ENCODE assay signal across 8 cellular contexts in genomic region chr19:58229255-58229639, GRCh38. TPM values are rescaled to one million over a fixed set of nuclear protein-coding genes. Genes with fewer than 3 reads are reported as not detected.
DNase-seq lines count a peak whose midpoint lies in the region; ATAC-seq and TF ChIP-seq lines count a peak whose summit lies in the region.

No MANE protein-coding gene starts in this region.

- H3K36me3 ChIP-seq in DOHH2 (ENCODE audit: control insufficient read depth, low read length) = peaks cover 28% of the 10 kb centered on the region
- H3K36me3 ChIP-seq in sigmoid colon = peaks cover 21 to 45% (median 39%) of the 10 kb centered on the region in 4 donors

- peak overlapping the region; percentile 96 for H3K4me3 Mint-ChIP-seq in activated naive CD8-positive, alpha-beta T cell treated with anti-CD3 and anti-CD28 coated beads, Interleukin-2, amount 10 ng/mL, durations not matched to agents 7 days and 5 days

- peak overlapping the region; percentile 69 for H3K4me2 ChIP-seq in DOHH2 (ENCODE audit: low read length)

- peak overlapping the region; percentile 87 for H3K27ac Mint-ChIP-seq in activated naive CD8-positive, alpha-beta T cell treated with anti-CD3 and anti-CD28 coated beads, Interleukin-2, amount 10 ng/mL, durations not matched to agents 7 days and 5 days

- POLR2A ChIA-PET in activated naive CD8-positive, alpha-beta T cell treated with anti-CD3 and anti-CD28 coated beads, Interleukin-2, amount 10 ng/mL, durations not matched to agents 7 days and 5 days (lab: Charles Lee) = interaction anchor here (0.6 to 1.6 kb wide), 7 partner anchors 22 to 222 kb away, joined by 3 to 7 read pairs (median 3); partner anchors contain the start of genes ZNF132, ZNF274 and ZNF324B

- no peaks in the 10 kb centered on the region for H3F3A ChIP-seq in DOHH2 (ENCODE audit: control insufficient read depth, insufficient read depth)

- H3K9me3 ChIP-seq in DOHH2 (ENCODE audit: control insufficient read depth, insufficient read depth, low read length) (peaks cover 23% of the 10 kb centered on the region), right cardiac atrium (ENCODE audit: control insufficient read depth, low read length) (peaks cover under 1% of the 10 kb centered on the region), sigmoid colon (peaks cover 4 to 23% (median 15%) of the 10 kb centered on the region in 4 donors)

- H3K9me3 Mint-ChIP-seq in activated naive CD8-positive, alpha-beta T cell treated with anti-CD3 and anti-CD28 coated beads, Interleukin-2, amount 10 ng/mL, durations not matched to agents 7 days and 5 days = peaks cover 31% of the 10 kb centered on the region

- peak; percentile 30 for DNase-seq in LNCaP clone FGC (ENCODE audit: low read depth)
- peak; percentile 44 for DNase-seq in activated naive CD8-positive, alpha-beta T cell treated with anti-CD3 and anti-CD28 coated beads, Interleukin-2, amount 10 ng/mL, durations not matched to agents 7 days and 5 days
- DNase-seq in right cardiac atrium = no peak
- DNase-seq in sigmoid colon = no peak

- intact Hi-C loops in right cardiac atrium (cut with DNase I) = no loop called here
- intact Hi-C loops in sigmoid colon (cut with DNase I) = no loop called here

- no peak for TF ChIP-seq CTCF in DOHH2 (IDR thresholded peaks at IDR 0.05; ENCODE audit: low read depth, low read length, poor library complexity, severe bottlenecking)
- peak; percentile 58 for TF ChIP-seq CTCF in LNCaP clone FGC (IDR thresholded peaks at IDR 0.05; ENCODE audit: control insufficient read depth, extremely low read depth, insufficient read depth)
- no peak for TF ChIP-seq CTCF in sigmoid colon (IDR thresholded peaks at IDR 0.05)

- H3K4me1 ChIP-seq in DOHH2 (ENCODE audit: control insufficient read depth, low read length) (peaks cover 8% of the 10 kb centered on the region; the same call in 1 of the 2 replicates), right cardiac atrium (ENCODE audit: control insufficient read depth, insufficient read depth, low read length) (peaks cover 4% of the 10 kb centered on the region), sigmoid colon (peaks cover 0 to 16% (median 13%) of the 10 kb centered on the region in 4 donors)

- H3K27me3 ChIP-seq in DOHH2 (ENCODE audit: control insufficient read depth, low read length) (no peaks in the 10 kb centered on the region), right cardiac atrium (ENCODE audit: control insufficient read depth, insufficient read depth) (no peaks in the 10 kb centered on the region), sigmoid colon (no peaks in the 10 kb centered on the region)

- H3K36me3 Mint-ChIP-seq in activated naive CD8-positive, alpha-beta T cell treated with anti-CD3 and anti-CD28 coated beads, Interleukin-2, amount 10 ng/mL, durations not matched to agents 7 days and 5 days = peaks cover 49% of the 10 kb centered on the region

- peak; percentile 37 for ATAC-seq in activated naive CD8-positive, alpha-beta T cell treated with anti-CD3 and anti-CD28 coated beads, Interleukin-2, amount 10 ng/mL, durations not matched to agents 7 days and 5 days (ENCODE audit: low read depth)
- ATAC-seq in right cardiac atrium (peak; percentile 22 to 37), GM19324 (IDR thresholded peaks at IDR 0.05; ENCODE audit: low FRiP score, unreplicated experiment) (no peak), GM21576 (IDR thresholded peaks at IDR 0.05; ENCODE audit: unreplicated experiment) (no peak), GM19395 (IDR thresholded peaks at IDR 0.05; ENCODE audit: unreplicated experiment) (no peak)

- no peaks in the 10 kb centered on the region for H4K20me1 ChIP-seq in DOHH2 (ENCODE audit: control insufficient read depth, insufficient read depth, low read depth, low read length)

- peaks cover 3% of the 10 kb centered on the region; the same call in 1 of the 2 replicates for H3K79me2 ChIP-seq in DOHH2 (ENCODE audit: control insufficient read depth, low read length)

- WGBS in right cardiac atrium = 11% methylated on average over 13 of the region's 13 CpGs
- WGBS in sigmoid colon, 2 donors = 28 to 30% methylated on average over 13 of the region's 13 CpGs

- H3K4me3 ChIP-seq in DOHH2 (ENCODE audit: low read length) (peak overlapping the region; percentile 73), LNCaP clone FGC (ENCODE audit: low read depth, low read length) (peak overlapping the region; percentile 87), right cardiac atrium (ENCODE audit: low read length) (peak overlapping the region; percentile 72), sigmoid colon (peak overlapping the region; percentile 68 to 89 (median 68))

- H3K9me2 ChIP-seq in DOHH2 (replicated peaks; ENCODE audit: control insufficient read depth, low read length) = no peaks in the 10 kb centered on the region

- no peak overlapping the region for H3K27ac ChIP-seq in DOHH2 (ENCODE audit: low read depth, low read length)
- peak overlapping the region; percentile 61 for H3K27ac ChIP-seq in right cardiac atrium (ENCODE audit: low read length)
- peak overlapping the region; percentile 74 to 82 (median 75) for H3K27ac ChIP-seq in sigmoid colon

- H3K27me3 Mint-ChIP-seq in activated naive CD8-positive, alpha-beta T cell treated with anti-CD3 and anti-CD28 coated beads, Interleukin-2, amount 10 ng/mL, durations not matched to agents 7 days and 5 days = no peaks in the 10 kb centered on the region

- TF ChIP-seq EP300 in sigmoid colon (IDR thresholded peaks at IDR 0.05) = no peak

- no peak for TF ChIP-seq POLR2A in sigmoid colon (IDR thresholded peaks at IDR 0.05)

- H3K4me1 Mint-ChIP-seq in activated naive CD8-positive, alpha-beta T cell treated with anti-CD3 and anti-CD28 coated beads, Interleukin-2, amount 10 ng/mL, durations not matched to agents 7 days and 5 days = peaks cover 23% of the 10 kb centered on the region

RNA-seq across cellular contexts. Expression of gene ZNF544, which starts 0.5 kb away (rescaled TPM):
- 10 to 100 TPM; 54.0 to 62.7 TPM for total RNA-seq in activated naive CD8-positive, alpha-beta T cell treated with anti-CD3 and anti-CD28 coated beads, Interleukin-2, amount 10 ng/mL, durations not matched to agents 7 days and 5 days
- total RNA-seq in right cardiac atrium (10 to 100 TPM; 23.7 to 29.5 (median 26.1) TPM), sigmoid colon (10 to 100 TPM; 25.8 to 45.1 (median 34.8) TPM)
- polyA plus RNA-seq in right cardiac atrium (29.1 TPM), sigmoid colon (10 to 100 TPM; 16.4 to 28.6 (median 20.4) TPM)

RNA-seq across cellular contexts. Expression of gene ZNF274, which starts 46.4 kb away (rescaled TPM):
- total RNA-seq in activated naive CD8-positive, alpha-beta T cell treated with anti-CD3 and anti-CD28 coated beads, Interleukin-2, amount 10 ng/mL, durations not matched to agents 7 days and 5 days = 10 to 100 TPM; 54.6 to 56.9 TPM
- total RNA-seq in right cardiac atrium (10 to 100 TPM; 19.1 to 24.8 (median 22.4) TPM), sigmoid colon (10 to 100 TPM; 18.3 to 26.7 (median 22.6) TPM)
- polyA plus RNA-seq in right cardiac atrium (14.4 TPM), sigmoid colon (10 to 100 TPM in 1 of 3 donors, 1 to 10 TPM in 2; 7.8 to 19.6 (median 9.2) TPM)

RNA-seq across cellular contexts. Expression of gene ZNF8, which starts 49.5 kb away (rescaled TPM):
- total RNA-seq in activated naive CD8-positive, alpha-beta T cell treated with anti-CD3 and anti-CD28 coated beads, Interleukin-2, amount 10 ng/mL, durations not matched to agents 7 days and 5 days = 1 to 10 TPM; 8.6 to 8.9 TPM
- total RNA-seq in right cardiac atrium (1 to 10 TPM; 5.3 to 6.7 (median 6.0) TPM), sigmoid colon (1 to 10 TPM; 4.9 to 8.6 (median 6.5) TPM)
- polyA plus RNA-seq in right cardiac atrium (3.1 TPM), sigmoid colon (1 to 10 TPM in 1 of 3 donors, under 1 TPM in 2; 0.60 to 2.0 (median 0.92) TPM)

Comparison
In these comparisons a context has a peak if more than half of its experiments do, and no peak if none do; other contexts are left out.
1. DNase-seq: peak in LNCaP clone FGC (single experiment) and activated naive CD8-positive, alpha-beta T cell treated with anti-CD3 and anti-CD28 coated beads, Interleukin-2, amount 10 ng/mL, durations not matched to agents 7 days and 5 days (single experiment); none in right cardiac atrium (0 of 3) and sigmoid colon (single experiment).
2. ATAC-seq: peak in activated naive CD8-positive, alpha-beta T cell treated with anti-CD3 and anti-CD28 coated beads, Interleukin-2, amount 10 ng/mL, durations not matched to agents 7 days and 5 days (single experiment) and right cardiac atrium (2 of 2); none in GM19324 (single experiment), GM21576 (single experiment) and GM19395 (single experiment).
3. Peak in every context shown above with its lines, with median percentiles within 50 percentile points of each other: H3K4me3 ChIP-seq.